35 cellular contexts compared by ENCODE assay signal in genomic region chr9:136464241-136464640, GRCh38.
"Had no signal": no experiment of that assay in that cellular context is flagged by ENCODE, and none has a peak within 500 bp of the region (broad histone marks: within the 10 kb centered on the region; RNA-seq: fewer than 3 reads in every experiment).

No MANE protein-coding gene starts in this region.

- DNase-seq: Karpas-422, Kasumi-1, MG63, MM.1S, MV-4-11, NCI-H1048, NCI-H1092, NCI-H1092 treated with DMSO at 0.1 percent for 48 hours, NCI-H1105, NCI-H1105 treated with DMSO at 0.1 percent for 48 hours, NCI-H1417, NCI-H1417 treated with DMSO at 0.1 percent for 48 hours, NCI-H1436, NCI-H1436 treated with DMSO at 0.1 percent for 48 hours, NCI-H146, NCI-H1694, NCI-H1694 treated with DMSO at 0.1 percent for 48 hours, NCI-H187, NCI-H187 treated with DMSO at 0.1 percent for 48 hours, NCI-H1930, NCI-H2029, NCI-H2029 treated with DMSO at 0.1 percent for 48 hours, NCI-H2081, NCI-H2081 treated with DMSO at 0.1 percent for 48 hours, NCI-H2107, NCI-H2171, NCI-H2171 treated with DMSO at 0.1 percent for 48 hours, NCI-H2227 treated with DMSO at 0.1 percent for 48 hours, NCI-H226, NCI-H345, NCI-H446, NCI-H446 treated with DMSO at 0.1 percent for 48 hours, NCI-H510A, NCI-H510A treated with DMSO at 0.1 percent for 48 hours had no signal

- H3K9me3 ChIP-seq: MG63 had no signal

- H3K27me3 ChIP-seq: MG63 had no signal

- H3K27ac ChIP-seq: KMS-11 had no signal

- H3K4me3 ChIP-seq: MG63 had no signal
